8 cellular contexts compared by ENCODE assay signal in genomic region chr11:115843685-115844084, GRCh38.
"Had no signal": no experiment of that assay in that cellular context is flagged by ENCODE, and none has a peak within 500 bp of the region (broad histone marks: within the 10 kb centered on the region; RNA-seq: fewer than 3 reads in every experiment).

No MANE protein-coding gene starts in this region.

- ATAC-seq: GM12878 had no signal

- FAIRE-seq: G401.6, GM12878, GM12891, GM12892, GM18507, GM19239 had no signal

- DNase-seq: GDM1, GF-D8 had no signal

- H3K4me3 ChIP-seq: GM12878 had no signal
